ENCODE assay signal across 9 cellular contexts in genomic region chr1:214427871-214428277, GRCh38.
DNase-seq lines count a peak whose midpoint lies in the region; ATAC-seq and TF ChIP-seq lines count a peak whose summit lies in the region.
"Had no signal": no experiment of that assay in that cellular context is flagged by ENCODE, and none has a peak within 500 bp of the region (broad histone marks: within the 10 kb centered on the region; RNA-seq: fewer than 3 reads in every experiment).

No MANE protein-coding gene starts in this region.

- ATAC-seq in GM19452 (IDR thresholded peaks at IDR 0.05; ENCODE audit: unreplicated experiment) = peak; percentile 96
- peak; percentile 95 for ATAC-seq in HG03469 (IDR thresholded peaks at IDR 0.05; ENCODE audit: unreplicated experiment)
- peak; percentile 100 for ATAC-seq in activated naive CD8-positive, alpha-beta T cell treated with anti-CD3 and anti-CD28 coated beads, Interleukin-2, amount 50 U/mL, for 24 hours
- peak; percentile 96 to 97 for ATAC-seq in naive thymus-derived CD8-positive, alpha-beta T cell

- POLR2A ChIA-PET in naive thymus-derived CD8-positive, alpha-beta T cell (lab: Charles Lee) = no interaction called here

- peak overlapping the region; percentile 91 for H3K27ac Mint-ChIP-seq in activated naive CD8-positive, alpha-beta T cell treated with anti-CD3 and anti-CD28 coated beads, Interleukin-2, amount 50 U/mL, for 24 hours
- H3K27ac Mint-ChIP-seq in naive thymus-derived CD8-positive, alpha-beta T cell = peak overlapping the region; percentile 35 to 89 (median 82)

- peaks cover 30% of the 10 kb centered on the region for H3K4me1 Mint-ChIP-seq in activated naive CD8-positive, alpha-beta T cell treated with anti-CD3 and anti-CD28 coated beads, Interleukin-2, amount 50 U/mL, for 24 hours
- peaks cover 14 to 33% (median 24%) of the 10 kb centered on the region in 4 donors for H3K4me1 Mint-ChIP-seq in naive thymus-derived CD8-positive, alpha-beta T cell

- H2AFZ ChIP-seq in SU-DHL-6 (ENCODE audit: low read depth, low read length, severe bottlenecking) = peak overlapping the region; percentile 66

- H3K4me3 Mint-ChIP-seq in activated naive CD8-positive, alpha-beta T cell treated with anti-CD3 and anti-CD28 coated beads, Interleukin-2, amount 50 U/mL, for 24 hours = peak overlapping the region; percentile 61
- peak overlapping the region in 9 of 10 donors; percentile 11 to 71 (median 52) for H3K4me3 Mint-ChIP-seq in naive thymus-derived CD8-positive, alpha-beta T cell

- H3F3A ChIP-seq in SU-DHL-6 (ENCODE audit: insufficient read depth) = no peaks in the 10 kb centered on the region

- no peaks in the 10 kb centered on the region for H4K20me1 ChIP-seq in SU-DHL-6 (ENCODE audit: low read depth, low read length)

- peak overlapping the region; percentile 35 for H3K4me2 ChIP-seq in SU-DHL-6 (ENCODE audit: low read depth, low read length, poor library complexity, severe bottlenecking)

- H3K36me3 ChIP-seq in SU-DHL-6 (ENCODE audit: low read length) = no peaks in the 10 kb centered on the region
- H3K36me3 ChIP-seq: thyroid gland had no signal

- H3K27me3 ChIP-seq in SU-DHL-6 (ENCODE audit: low read length) = no peaks in the 10 kb centered on the region
- H3K27me3 ChIP-seq: thyroid gland had no signal

- no peaks in the 10 kb centered on the region for H3K79me2 ChIP-seq in SU-DHL-6 (ENCODE audit: insufficient read depth, low read length)

- no peak for TF ChIP-seq CTCF in SU-DHL-6 (IDR thresholded peaks at IDR 0.05; ENCODE audit: insufficient read depth, low read length, poor library complexity, severe bottlenecking)

- no peak overlapping the region for H3K9ac ChIP-seq in SU-DHL-6 (ENCODE audit: low read length)

- H3K9me3 ChIP-seq in SU-DHL-6 (ENCODE audit: insufficient read depth, low read length) = no peaks in the 10 kb centered on the region
- H3K9me3 ChIP-seq: thyroid gland had no signal

- H3K36me3 Mint-ChIP-seq in activated naive CD8-positive, alpha-beta T cell treated with anti-CD3 and anti-CD28 coated beads, Interleukin-2, amount 50 U/mL, for 24 hours (ENCODE audit: low read depth) = no peaks in the 10 kb centered on the region
- H3K36me3 Mint-ChIP-seq in naive thymus-derived CD8-positive, alpha-beta T cell = no peaks in the 10 kb centered on the region

- H3K27me3 Mint-ChIP-seq in activated naive CD8-positive, alpha-beta T cell treated with anti-CD3 and anti-CD28 coated beads, Interleukin-2, amount 50 U/mL, for 24 hours = peaks cover 2% of the 10 kb centered on the region
- H3K27me3 Mint-ChIP-seq in naive thymus-derived CD8-positive, alpha-beta T cell = peaks cover 0 to under 1% (median 0%) of the 10 kb centered on the region in 5 donors

- peak overlapping the region; percentile 22; the same call in 1 of the 2 replicates for H3K27ac ChIP-seq in SU-DHL-6 (ENCODE audit: low read depth, low read length)
- H3K27ac ChIP-seq: thyroid gland had no signal

- no peaks in the 10 kb centered on the region for H3K9me2 ChIP-seq in SU-DHL-6 (replicated peaks; ENCODE audit: insufficient read depth, low read length)

- DNase-seq in CD1c-positive myeloid dendritic cell (ENCODE audit: extremely low spot score) = peak; percentile 25
- DNase-seq in activated naive CD8-positive, alpha-beta T cell treated with anti-CD3 and anti-CD28 coated beads, Interleukin-2, amount 50 U/mL, for 24 hours = peak; percentile 60
- peak in 9 of 10 donors; percentile 13 to 80 (median 61) for DNase-seq in naive thymus-derived CD8-positive, alpha-beta T cell
- DNase-seq in putamen (ENCODE audit: low spot score) = no peak
- no peak for DNase-seq in NCI-H146 (lab: John Stamatoyannopoulos, UW)

- H3K9me3 Mint-ChIP-seq in activated naive CD8-positive, alpha-beta T cell treated with anti-CD3 and anti-CD28 coated beads, Interleukin-2, amount 50 U/mL, for 24 hours = no peaks in the 10 kb centered on the region
- no peaks in the 10 kb centered on the region for H3K9me3 Mint-ChIP-seq in naive thymus-derived CD8-positive, alpha-beta T cell

- H3K4me3 ChIP-seq in SU-DHL-6 (ENCODE audit: insufficient read depth, low read length, poor library complexity, severe bottlenecking) = no peak overlapping the region
- H3K4me3 ChIP-seq: thyroid gland had no signal

Comparison
In these comparisons a context has a peak if more than half of its experiments do, and no peak if none do; other contexts are left out.
1. DNase-seq: peak in CD1c-positive myeloid dendritic cell (single experiment), activated naive CD8-positive, alpha-beta T cell treated with anti-CD3 and anti-CD28 coated beads, Interleukin-2, amount 50 U/mL, for 24 hours (single experiment) and naive thymus-derived CD8-positive, alpha-beta T cell (9 of 10); none in putamen (single experiment) and NCI-H146 (single experiment).
2. Peak in every context shown above with its lines, with median percentiles within 50 percentile points of each other: ATAC-seq.